Comparison of ENCODE assay signal across 26 cellular contexts in genomic region chr14:99169776-99170356, GRCh38.
A peak's percentile ranks its signal among the peaks of the same experiment; 100 is the strongest.
DNase-seq lines count a peak whose midpoint lies in the region; ATAC-seq and TF ChIP-seq lines count a peak whose summit lies in the region.
"Had no signal": no experiment of that assay in that cellular context is flagged by ENCODE, and none has a peak within 500 bp of the region (broad histone marks: within the 10 kb centered on the region; RNA-seq: fewer than 3 reads in every experiment).

No MANE protein-coding gene starts in this region.

- peaks cover 18% of the 10 kb centered on the region for H3K36me3 Mint-ChIP-seq in activated naive CD8-positive, alpha-beta T cell
- H3K36me3 Mint-ChIP-seq in activated naive CD8-positive, alpha-beta T cell treated with anti-CD3 and anti-CD28 coated beads, Interleukin-2, amount 50 U/mL, for 24 hours (ENCODE audit: low read depth): peaks cover 32% of the 10 kb centered on the region
- H3K36me3 Mint-ChIP-seq in activated CD4-positive, alpha-beta memory T cell treated with anti-CD3 and anti-CD28 coated beads, Interleukin-2, amount 10 ng/mL, durations not matched to agents 7 days and 5 days (ENCODE audit: low read depth): peaks cover 54% of the 10 kb centered on the region
- H3K36me3 Mint-ChIP-seq in activated T-helper 1 cell treated with anti-CD3 and anti-CD28 coated beads, Interleukin-12 subunit alpha, Interleukin-12 subunit beta, Interleukin-2, Interleukin-4 antibody, amounts not matched to agents 30 ng/mL and 10 ng/mL and 1 ng/mL, durations not matched to agents 14 hours and 24 hours and 36 hours (ENCODE audit: low read depth): peaks cover 15% of the 10 kb centered on the region

- no peaks in the 10 kb centered on the region for H3K9me3 ChIP-seq in suprapubic skin
- H3K9me3 ChIP-seq: left ventricle myocardium inferior had no signal

- no peaks in the 10 kb centered on the region for H3K27me3 ChIP-seq in suprapubic skin

- no peaks in the 10 kb centered on the region for H3K4me1 ChIP-seq in suprapubic skin
- H3K4me1 ChIP-seq: left ventricle myocardium inferior had no signal

- no peak for TF ChIP-seq POLR2A in suprapubic skin (IDR thresholded peaks at IDR 0.05)

- CTCF ChIA-PET in activated CD4-positive, alpha-beta memory T cell treated with anti-CD3 and anti-CD28 coated beads, Interleukin-2, amount 10 ng/mL, durations not matched to agents 7 days and 5 days (lab: Charles Lee): interaction anchor here (1.0 kb wide), 1 partner anchor 150 kb away, joined by 3 read pairs; no protein-coding TSS in a partner anchor

- peaks cover 5% of the 10 kb centered on the region for H3K9me3 Mint-ChIP-seq in activated naive CD8-positive, alpha-beta T cell (ENCODE audit: low read depth)
- H3K9me3 Mint-ChIP-seq in activated naive CD8-positive, alpha-beta T cell treated with anti-CD3 and anti-CD28 coated beads, Interleukin-2, amount 50 U/mL, for 24 hours: no peaks in the 10 kb centered on the region
- H3K9me3 Mint-ChIP-seq in activated CD4-positive, alpha-beta memory T cell treated with anti-CD3 and anti-CD28 coated beads, Interleukin-2, amount 10 ng/mL, durations not matched to agents 7 days and 5 days: no peaks in the 10 kb centered on the region
- H3K9me3 Mint-ChIP-seq in activated T-helper 1 cell treated with anti-CD3 and anti-CD28 coated beads, Interleukin-12 subunit alpha, Interleukin-12 subunit beta, Interleukin-2, Interleukin-4 antibody, amounts not matched to agents 30 ng/mL and 10 ng/mL and 1 ng/mL, durations not matched to agents 14 hours and 24 hours and 36 hours: peaks cover 5% of the 10 kb centered on the region
- H3K9me3 Mint-ChIP-seq: type B pancreatic cell had no signal

- H3K4me1 Mint-ChIP-seq in activated naive CD8-positive, alpha-beta T cell (ENCODE audit: low read depth): peaks cover 38% of the 10 kb centered on the region
- peaks cover 7% of the 10 kb centered on the region for H3K4me1 Mint-ChIP-seq in activated naive CD8-positive, alpha-beta T cell treated with anti-CD3 and anti-CD28 coated beads, Interleukin-2, amount 50 U/mL, for 24 hours
- peaks cover 3% of the 10 kb centered on the region for H3K4me1 Mint-ChIP-seq in activated CD4-positive, alpha-beta memory T cell treated with anti-CD3 and anti-CD28 coated beads, Interleukin-2, amount 10 ng/mL, durations not matched to agents 7 days and 5 days
- no peaks in the 10 kb centered on the region for H3K4me1 Mint-ChIP-seq in activated T-helper 1 cell treated with anti-CD3 and anti-CD28 coated beads, Interleukin-12 subunit alpha, Interleukin-12 subunit beta, Interleukin-2, Interleukin-4 antibody, amounts not matched to agents 30 ng/mL and 10 ng/mL and 1 ng/mL, durations not matched to agents 14 hours and 24 hours and 36 hours (ENCODE audit: low read depth)

- no peak for DNase-seq in activated naive CD8-positive, alpha-beta T cell treated with anti-CD3 and anti-CD28 coated beads, Interleukin-2, amount 50 U/mL, for 24 hours
- DNase-seq in activated CD4-positive, alpha-beta memory T cell treated with anti-CD3 and anti-CD28 coated beads, Interleukin-2, amount 10 ng/mL, durations not matched to agents 7 days and 5 days: peak; percentile 14
- DNase-seq in islet precursor cell: peak; percentile 41
- peak; percentile 15 to 56 for DNase-seq in suprapubic skin (ENCODE audit: low spot score in 2 of 2)
- no peak for DNase-seq in D341Med (ENCODE audit: low spot score)
- no peak for DNase-seq in NCI-H1694 (lab: John Stamatoyannopoulos, UW)
- DNase-seq in activated T-helper 1 cell treated with anti-CD3 and anti-CD28 coated beads, Interleukin-12 subunit alpha, Interleukin-12 subunit beta, Interleukin-2, Interleukin-4 antibody, amounts not matched to agents 30 ng/mL and 10 ng/mL and 1 ng/mL, durations not matched to agents 14 hours and 24 hours and 36 hours (ENCODE audit: low spot score): no peak
- DNase-seq: effector memory CD4-positive, alpha-beta T cell; erythroblast; hypothalamus; IMR-90; left ventricle myocardium inferior; mesenchymal stem cell; NCI-H1436; NCI-H2081 treated with DMSO at 0.1 percent for 48 hours; NCI-H345; NCI-H69; PC-9; T-helper 2 cell had no signal

- peak overlapping the region; percentile 54 for H3K27ac Mint-ChIP-seq in activated naive CD8-positive, alpha-beta T cell
- no peak overlapping the region for H3K27ac Mint-ChIP-seq in activated naive CD8-positive, alpha-beta T cell treated with anti-CD3 and anti-CD28 coated beads, Interleukin-2, amount 50 U/mL, for 24 hours
- H3K27ac Mint-ChIP-seq in activated CD4-positive, alpha-beta memory T cell treated with anti-CD3 and anti-CD28 coated beads, Interleukin-2, amount 10 ng/mL, durations not matched to agents 7 days and 5 days: no peak overlapping the region
- no peak overlapping the region for H3K27ac Mint-ChIP-seq in activated T-helper 1 cell treated with anti-CD3 and anti-CD28 coated beads, Interleukin-12 subunit alpha, Interleukin-12 subunit beta, Interleukin-2, Interleukin-4 antibody, amounts not matched to agents 30 ng/mL and 10 ng/mL and 1 ng/mL, durations not matched to agents 14 hours and 24 hours and 36 hours
- H3K27ac Mint-ChIP-seq: activated T-helper 17 cell treated with anti-CD3 and anti-CD28 coated beads, Interleukin-2, amount 50 U/mL, for 72 hours; type B pancreatic cell had no signal

- H3K36me3 ChIP-seq in suprapubic skin: peaks cover 9% of the 10 kb centered on the region
- H3K36me3 ChIP-seq: left ventricle myocardium inferior had no signal

- intact Hi-C loops in activated T-helper 1 cell treated with anti-CD3 and anti-CD28 coated beads, Interleukin-12 subunit alpha, Interleukin-12 subunit beta, Interleukin-2, Interleukin-4 antibody, amounts not matched to agents 30 ng/mL and 10 ng/mL and 1 ng/mL, durations not matched to agents 14 hours and 24 hours and 36 hours (cut with micrococcal nuclease): loop anchor here (2.0 kb wide), 1 partner anchor 25 kb away; no protein-coding TSS in a partner anchor

- POLR2A ChIA-PET in activated CD4-positive, alpha-beta memory T cell treated with anti-CD3 and anti-CD28 coated beads, Interleukin-2, amount 10 ng/mL, durations not matched to agents 7 days and 5 days (lab: Charles Lee): no interaction called here

- H3K4me3 ChIP-seq in suprapubic skin: no peak overlapping the region
- H3K4me3 ChIP-seq: coronary artery, left ventricle myocardium inferior, PC-9 had no signal

- WGBS in suprapubic skin: 93% methylated on average over 7 of the region's 7 CpGs

- TF ChIP-seq CTCF in suprapubic skin (IDR thresholded peaks at IDR 0.05): no peak

- H3K27me3 Mint-ChIP-seq in activated naive CD8-positive, alpha-beta T cell: no peaks in the 10 kb centered on the region
- no peaks in the 10 kb centered on the region for H3K27me3 Mint-ChIP-seq in activated naive CD8-positive, alpha-beta T cell treated with anti-CD3 and anti-CD28 coated beads, Interleukin-2, amount 50 U/mL, for 24 hours
- H3K27me3 Mint-ChIP-seq in activated CD4-positive, alpha-beta memory T cell treated with anti-CD3 and anti-CD28 coated beads, Interleukin-2, amount 10 ng/mL, durations not matched to agents 7 days and 5 days: no peaks in the 10 kb centered on the region
- no peaks in the 10 kb centered on the region for H3K27me3 Mint-ChIP-seq in activated T-helper 1 cell treated with anti-CD3 and anti-CD28 coated beads, Interleukin-12 subunit alpha, Interleukin-12 subunit beta, Interleukin-2, Interleukin-4 antibody, amounts not matched to agents 30 ng/mL and 10 ng/mL and 1 ng/mL, durations not matched to agents 14 hours and 24 hours and 36 hours (ENCODE audit: insufficient read depth)
- H3K27me3 Mint-ChIP-seq: activated T-helper 17 cell treated with anti-CD3 and anti-CD28 coated beads, Interleukin-2, amount 50 U/mL, for 72 hours; type B pancreatic cell had no signal

- no peak overlapping the region for H3K27ac ChIP-seq in suprapubic skin
- H3K27ac ChIP-seq: coronary artery, left ventricle myocardium inferior, PC-9 had no signal

- TF ChIP-seq EP300 in suprapubic skin (IDR thresholded peaks at IDR 0.05): no peak

- no peak for ATAC-seq in activated naive CD8-positive, alpha-beta T cell treated with anti-CD3 and anti-CD28 coated beads, Interleukin-2, amount 50 U/mL, for 24 hours
- ATAC-seq: activated T-helper 17 cell treated with anti-CD3 and anti-CD28 coated beads, Interleukin-2, amount 50 U/mL, for 72 hours; HCT116; Right ventricle myocardium inferior; stimulated activated effector memory CD8-positive, alpha-beta T cell treated with anti-CD3 and anti-CD28 coated beads, Interleukin-12 subunit alpha, Interleukin-12 subunit beta, amount 100 ng/mL, for 72 hours had no signal

- no peak overlapping the region for H3K4me3 Mint-ChIP-seq in activated naive CD8-positive, alpha-beta T cell
- H3K4me3 Mint-ChIP-seq in activated naive CD8-positive, alpha-beta T cell treated with anti-CD3 and anti-CD28 coated beads, Interleukin-2, amount 50 U/mL, for 24 hours: no peak overlapping the region
- H3K4me3 Mint-ChIP-seq in activated CD4-positive, alpha-beta memory T cell treated with anti-CD3 and anti-CD28 coated beads, Interleukin-2, amount 10 ng/mL, durations not matched to agents 7 days and 5 days: no peak overlapping the region
- no peak overlapping the region for H3K4me3 Mint-ChIP-seq in activated T-helper 1 cell treated with anti-CD3 and anti-CD28 coated beads, Interleukin-12 subunit alpha, Interleukin-12 subunit beta, Interleukin-2, Interleukin-4 antibody, amounts not matched to agents 30 ng/mL and 10 ng/mL and 1 ng/mL, durations not matched to agents 14 hours and 24 hours and 36 hours
- H3K4me3 Mint-ChIP-seq: activated T-helper 17 cell treated with anti-CD3 and anti-CD28 coated beads, Interleukin-2, amount 50 U/mL, for 72 hours; stimulated activated effector memory CD8-positive, alpha-beta T cell treated with anti-CD3 and anti-CD28 coated beads, Interleukin-12 subunit alpha, Interleukin-12 subunit beta, amount 100 ng/mL, for 72 hours; type B pancreatic cell had no signal

Comparison
In these comparisons a context has a peak if more than half of its experiments do, and no peak if none do; other contexts are left out.
1. DNase-seq: peak in activated CD4-positive, alpha-beta memory T cell treated with anti-CD3 and anti-CD28 coated beads, Interleukin-2, amount 10 ng/mL, durations not matched to agents 7 days and 5 days (single experiment), islet precursor cell (single experiment) and suprapubic skin (2 of 2); none in activated naive CD8-positive, alpha-beta T cell treated with anti-CD3 and anti-CD28 coated beads, Interleukin-2, amount 50 U/mL, for 24 hours (single experiment), D341Med (single experiment), NCI-H1694 (single experiment) and activated T-helper 1 cell treated with anti-CD3 and anti-CD28 coated beads, Interleukin-12 subunit alpha, Interleukin-12 subunit beta, Interleukin-2, Interleukin-4 antibody, amounts not matched to agents 30 ng/mL and 10 ng/mL and 1 ng/mL, durations not matched to agents 14 hours and 24 hours and 36 hours (single experiment).